10 cellular contexts compared by ENCODE assay signal in the genomic region with DNA sequence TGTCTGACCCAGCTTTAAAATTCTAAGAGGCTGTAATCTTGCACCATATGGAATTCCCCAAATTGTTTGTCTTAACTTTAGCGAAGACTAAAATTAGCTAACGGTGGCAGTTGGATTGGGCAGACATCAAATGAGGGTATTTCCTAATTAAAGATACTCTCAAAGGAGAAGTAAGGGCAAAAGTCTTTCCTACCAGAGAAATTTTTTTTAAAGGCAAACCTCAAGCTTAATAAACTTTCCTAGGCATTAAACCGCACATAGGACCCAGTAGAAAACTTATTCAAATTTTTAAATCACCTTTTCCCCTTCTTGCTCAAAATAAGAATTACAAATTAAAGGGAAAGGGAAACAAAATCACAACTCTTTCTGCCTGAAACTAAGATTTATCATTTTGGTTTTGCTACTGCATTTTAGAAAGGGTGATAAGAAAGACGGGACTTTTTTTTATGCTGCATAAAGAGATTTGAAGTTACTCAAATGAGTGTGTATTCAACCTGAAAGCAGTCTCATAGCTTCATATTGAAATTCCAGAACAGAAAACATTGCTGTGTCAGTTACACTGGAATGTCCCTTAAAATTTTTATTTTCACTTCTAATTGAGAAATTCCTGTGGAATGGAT.
DNase-seq lines count a peak whose midpoint lies in the region; ATAC-seq lines count a peak whose summit lies in the region.
"Had no signal": no experiment of that assay in that cellular context is flagged by ENCODE, and none has a peak within 500 bp of the region (broad histone marks: within the 10 kb centered on the region; RNA-seq: fewer than 3 reads in every experiment).

No MANE protein-coding gene starts in this region.

- peak overlapping the region; percentile 95 for H3K27ac Mint-ChIP-seq in activated T-cell treated with anti-CD3 and anti-CD28 coated beads, Interleukin-2, amount 50 U/mL, for 24 hours
- H3K27ac Mint-ChIP-seq in stimulated activated effector memory CD8-positive, alpha-beta T cell treated with anti-CD3 and anti-CD28 coated beads, Interleukin-12 subunit alpha, Interleukin-12 subunit beta, amount 100 ng/mL, for 72 hours, result no peak overlapping the region
- H3K27ac Mint-ChIP-seq: nephron had no signal

- H3K4me1 Mint-ChIP-seq in activated T-cell treated with anti-CD3 and anti-CD28 coated beads, Interleukin-2, amount 50 U/mL, for 24 hours (ENCODE audit: low read depth), result peaks cover 84% of the 10 kb centered on the region
- peaks cover 50% of the 10 kb centered on the region for H3K4me1 Mint-ChIP-seq in stimulated activated effector memory CD8-positive, alpha-beta T cell treated with anti-CD3 and anti-CD28 coated beads, Interleukin-12 subunit alpha, Interleukin-12 subunit beta, amount 100 ng/mL, for 72 hours
- H3K4me1 Mint-ChIP-seq: nephron had no signal

- DNase-seq in activated T-cell treated with anti-CD3 and anti-CD28 coated beads, Interleukin-2, amount 50 U/mL, for 24 hours, result no peak
- DNase-seq in activated T-cell treated with anti-CD3 and anti-CD28 coated beads, Interleukin-2, amount 50 U/mL, for 48 hours, result no peak
- peak; percentile 40 for DNase-seq in NAMALWA (ENCODE audit: low spot score)
- DNase-seq in stimulated activated effector memory CD8-positive, alpha-beta T cell treated with anti-CD3 and anti-CD28 coated beads, Interleukin-12 subunit alpha, Interleukin-12 subunit beta, amount 100 ng/mL, for 72 hours (ENCODE audit: low spot score in 2 of 2), result no peak
- DNase-seq in stimulated activated CD8-positive, alpha-beta memory T cell treated with anti-CD3 and anti-CD28 coated beads, Interleukin-4, amount 100 ng/mL, for 48 hours, result no peak
- DNase-seq in RPMI8226, result no peak
- DNase-seq in DMS 273 treated with DMSO at 0.1 percent for 48 hours (lab: John Stamatoyannopoulos, UW), result no peak
- DNase-seq: glutamatergic neuron had no signal

- H3K27me3 Mint-ChIP-seq in activated T-cell treated with anti-CD3 and anti-CD28 coated beads, Interleukin-2, amount 50 U/mL, for 24 hours, result no peaks in the 10 kb centered on the region

- H3K4me3 Mint-ChIP-seq in activated T-cell treated with anti-CD3 and anti-CD28 coated beads, Interleukin-2, amount 50 U/mL, for 24 hours, result peak overlapping the region; percentile 57
- peak overlapping the region; percentile 21 for H3K4me3 Mint-ChIP-seq in stimulated activated effector memory CD8-positive, alpha-beta T cell treated with anti-CD3 and anti-CD28 coated beads, Interleukin-12 subunit alpha, Interleukin-12 subunit beta, amount 100 ng/mL, for 72 hours
- H3K4me3 Mint-ChIP-seq: nephron had no signal

- peaks cover 2% of the 10 kb centered on the region for H3K36me3 Mint-ChIP-seq in activated T-cell treated with anti-CD3 and anti-CD28 coated beads, Interleukin-2, amount 50 U/mL, for 24 hours (ENCODE audit: low read depth)
- H3K36me3 Mint-ChIP-seq in stimulated activated effector memory CD8-positive, alpha-beta T cell treated with anti-CD3 and anti-CD28 coated beads, Interleukin-12 subunit alpha, Interleukin-12 subunit beta, amount 100 ng/mL, for 72 hours, result peaks cover 12% of the 10 kb centered on the region

- peak; percentile 35 for ATAC-seq in HG02623 (IDR thresholded peaks at IDR 0.05; ENCODE audit: unreplicated experiment)
- peak; percentile 62 for ATAC-seq in stimulated activated effector memory CD8-positive, alpha-beta T cell treated with anti-CD3 and anti-CD28 coated beads, Interleukin-12 subunit alpha, Interleukin-12 subunit beta, amount 100 ng/mL, for 72 hours

- peaks cover 10% of the 10 kb centered on the region for H3K9me3 Mint-ChIP-seq in activated T-cell treated with anti-CD3 and anti-CD28 coated beads, Interleukin-2, amount 50 U/mL, for 24 hours
- H3K9me3 Mint-ChIP-seq in stimulated activated effector memory CD8-positive, alpha-beta T cell treated with anti-CD3 and anti-CD28 coated beads, Interleukin-12 subunit alpha, Interleukin-12 subunit beta, amount 100 ng/mL, for 72 hours, result no peaks in the 10 kb centered on the region
- H3K9me3 Mint-ChIP-seq: nephron had no signal
